Comparison of ENCODE assay signal across 10 cellular contexts in genomic region chr17:78258323-78259229, GRCh38. TPM values are rescaled to one million over a fixed set of nuclear protein-coding genes. Genes with fewer than 3 reads are reported as not detected.
A peak's percentile ranks its signal among the peaks of the same experiment; 100 is the strongest.
DNase-seq lines count a peak whose midpoint lies in the region; ATAC-seq and TF ChIP-seq lines count a peak whose summit lies in the region.
"Had no signal": no experiment of that assay in that cellular context is flagged by ENCODE, and none has a peak within 500 bp of the region (broad histone marks: within the 10 kb centered on the region; RNA-seq: fewer than 3 reads in every experiment).

No MANE protein-coding gene starts in this region.

- peaks cover 5% of the 10 kb centered on the region for H3K36me3 Mint-ChIP-seq in CD4-positive, alpha-beta T cell (ENCODE audit: low read depth)

- no peaks in the 10 kb centered on the region for H3K79me2 ChIP-seq in OCI-LY7 (ENCODE audit: insufficient read depth, low read depth, low read length)

- CTCF ChIA-PET in CD4-positive, alpha-beta T cell (lab: Charles Lee), result interaction anchor here (0.6 to 1.2 kb wide), 2 partner anchors 18 to 90 kb away, joined by 3 read pairs; no protein-coding TSS in a partner anchor
- CTCF ChIA-PET in OCI-LY7 (lab: Charles Lee; ENCODE audit: unreplicated experiment), result no interaction called here

- H3K4me1 ChIP-seq in OCI-LY7 (ENCODE audit: insufficient read depth, low read length, poor library complexity, severe bottlenecking), result peaks cover 34% of the 10 kb centered on the region
- peaks cover 18 to 95% of the 10 kb centered on the region in 2 donors for H3K4me1 ChIP-seq in left lung
- H3K4me1 ChIP-seq: uterus had no signal

- POLR2A ChIA-PET in CD4-positive, alpha-beta T cell (lab: Charles Lee), result interaction anchor here (0.7 to 2.7 kb wide), 7 partner anchors 12 to 129 kb away, joined by 3 to 15 read pairs (median 3); no protein-coding TSS in a partner anchor
- POLR2A ChIA-PET in OCI-LY7 (lab: Charles Lee), result interaction anchor here (0.6 kb wide), 2 partner anchors 176 to 223 kb away, joined by 3 read pairs; no protein-coding TSS in a partner anchor

- peak overlapping the region; percentile 93 for H3K4me3 Mint-ChIP-seq in CD4-positive, alpha-beta T cell

- no peak for TF ChIP-seq CTCF in CD4-positive, alpha-beta T cell (IDR thresholded peaks at IDR 0.05)
- no peak for TF ChIP-seq CTCF in OCI-LY7 (conservative IDR thresholded peaks at IDR 0.05; ENCODE audit: low read length)
- no peak for TF ChIP-seq CTCF in left lung (IDR thresholded peaks at IDR 0.05)

- no peaks in the 10 kb centered on the region for H3K36me3 ChIP-seq in OCI-LY7 (ENCODE audit: insufficient read depth, low read length)
- no peaks in the 10 kb centered on the region for H3K36me3 ChIP-seq in left lung
- H3K36me3 ChIP-seq: uterus had no signal

- no peaks in the 10 kb centered on the region for H3K27me3 Mint-ChIP-seq in CD4-positive, alpha-beta T cell

- peak; percentile 66 for ATAC-seq in CD4-positive, alpha-beta T cell (ENCODE audit: poor library complexity)
- ATAC-seq in left lung (peak; percentile 33), left lobe of liver (no peak)

- H3K27ac ChIP-seq in CD4-positive, alpha-beta T cell (ENCODE audit: low read depth, low read length), result peak overlapping the region; percentile 71
- no peak overlapping the region for H3K27ac ChIP-seq in OCI-LY7 (ENCODE audit: low read depth, low read length, poor library complexity, severe bottlenecking)
- peak overlapping the region; percentile 69 to 94 for H3K27ac ChIP-seq in left lung

- no peaks in the 10 kb centered on the region for H3K27me3 ChIP-seq in CD4-positive, alpha-beta T cell (ENCODE audit: control insufficient read depth, insufficient read depth, low read length)
- H3K27me3 ChIP-seq in left lung, result no peaks in the 10 kb centered on the region
- H3K27me3 ChIP-seq: uterus had no signal

- no TSS peak for BruUV-seq in OCI-LY7 (replicated peaks; lab: Mats Ljungman, UMichigan)

- intact Hi-C loops in CD4-positive, alpha-beta T cell (cut with DNase I, micrococcal nuclease), result loop anchor here in 1 of 2 experiments (10.0 kb wide), 1 partner anchor 586 kb away; the partner anchor contains the start of gene USP36
- intact Hi-C loops in OCI-LY7 (cut with micrococcal nuclease; ENCODE audit: unreplicated experiment), result no loop called here
- intact Hi-C loops in left lung (cut with DNase I), result loop anchor here in 1 of 2 donors (10.0 kb wide), 1 partner anchor 166 kb away; no protein-coding TSS in a partner anchor

- no peaks in the 10 kb centered on the region for H3K9me3 ChIP-seq in CD4-positive, alpha-beta T cell (ENCODE audit: control insufficient read depth, low read length)
- H3K9me3 ChIP-seq in OCI-LY7 (ENCODE audit: low read length), result no peaks in the 10 kb centered on the region
- H3K9me3 ChIP-seq in left lung, result no peaks in the 10 kb centered on the region
- H3K9me3 ChIP-seq: uterus had no signal

- H3K4me3 ChIP-seq in OCI-LY7 (ENCODE audit: low read depth, low read length, poor library complexity, severe bottlenecking) (no peak overlapping the region), left lung (peak overlapping the region in 1 of 2 donors; percentile 32)
- H3K4me3 ChIP-seq: uterus had no signal

- no peak overlapping the region for H2AFZ ChIP-seq in OCI-LY7 (ENCODE audit: low read length)

- peak overlapping the region; percentile 19 for H3K4me2 ChIP-seq in OCI-LY7 (ENCODE audit: low read length)

- H3K27ac Mint-ChIP-seq in CD4-positive, alpha-beta T cell, result peak overlapping the region; percentile 98

- peak; percentile 63 to 92 (median 80) for DNase-seq in CD4-positive, alpha-beta T cell
- DNase-seq in OCI-LY7 (ENCODE audit: low spot score) (peak; percentile 45), left lung (peak; percentile 80 to 94), cerebellar nuclear complex (lab: John Stamatoyannopoulos, UW) (no peak), left lobe of liver (ENCODE audit: low spot score) (no peak), kidney tubule cell (ENCODE audit: low spot score) (no peak)
- DNase-seq in activated T-helper 1 cell treated with anti-CD3 and anti-CD28 coated beads, Interleukin-2, amount 50 U/mL, for 16 hours (ENCODE audit: low read depth in 1 of 2, low spot score in 1 of 2), result peak; percentile 43 to 59
- peak; percentile 41 for DNase-seq in stimulated activated CD8-positive, alpha-beta memory T cell treated with anti-CD3 and anti-CD28 coated beads, Interleukin-4, amount 100 ng/mL, for 24 hours (ENCODE audit: low read depth)

- H4K20me1 ChIP-seq in OCI-LY7 (ENCODE audit: insufficient read depth, low read length), result no peaks in the 10 kb centered on the region

- no peaks in the 10 kb centered on the region for H3K9me2 ChIP-seq in OCI-LY7 (ENCODE audit: insufficient read depth, low read length)

- peaks cover 80% of the 10 kb centered on the region for H3K4me1 Mint-ChIP-seq in CD4-positive, alpha-beta T cell (ENCODE audit: low read depth)

- H3K9me3 Mint-ChIP-seq in CD4-positive, alpha-beta T cell, result peaks cover 2% of the 10 kb centered on the region

RNA-seq across cellular contexts. Expression of gene TMEM235, which starts 27.1 kb away (rescaled TPM):
- not detected for total RNA-seq in CD4-positive, alpha-beta T cell
- 0.32 TPM in 1 of 2 replicates, not detected in the other for total RNA-seq in OCI-LY7 (2014; rRNA removed; shearing (Covaris generic))
- total RNA-seq in OCI-LY7 (2022) (not detected in 2 replicates), left lung (not detected), left lobe of liver (not detected)
- total RNA-seq: bronchial epithelial cell, uterus had no signal

RNA-seq across cellular contexts. Expression of gene BIRC5, which starts 44.5 kb away (rescaled TPM):
- under 1 TPM; 0.39 to 0.41 TPM for total RNA-seq in CD4-positive, alpha-beta T cell
- 229 and 266 TPM in 2 replicates for total RNA-seq in OCI-LY7 (2014; rRNA removed; shearing (Covaris generic))
- total RNA-seq in OCI-LY7 (2022) (184 and 190 TPM in 2 replicates), left lung (10 to 100 TPM in 1 of 2 donors, 1 to 10 TPM in 1; 4.8 to 12.1 TPM), left lobe of liver (0.88 TPM)

Comparison
In these comparisons a context has a peak if more than half of its experiments do, and no peak if none do; other contexts are left out.
1. DNase-seq: peak in CD4-positive, alpha-beta T cell (10 of 10), OCI-LY7 (single experiment), activated T-helper 1 cell treated with anti-CD3 and anti-CD28 coated beads, Interleukin-2, amount 50 U/mL, for 16 hours (2 of 2), left lung (2 of 2) and stimulated activated CD8-positive, alpha-beta memory T cell treated with anti-CD3 and anti-CD28 coated beads, Interleukin-4, amount 100 ng/mL, for 24 hours (single experiment); none in cerebellar nuclear complex (0 of 2), left lobe of liver (single experiment) and kidney tubule cell (single experiment).
2. RNA of gene BIRC5, which starts 44.5 kb away (total RNA-seq): 184 to 266 TPM in OCI-LY7; 4.8 to 12.1 TPM in left lung, 0.88 TPM in left lobe of liver (single experiment) and 0.39 to 0.41 TPM in CD4-positive, alpha-beta T cell; every median in the first group is over 10 times any median in the second.